Comparison of ENCODE assay signal across 34 cellular contexts in the genomic region with DNA sequence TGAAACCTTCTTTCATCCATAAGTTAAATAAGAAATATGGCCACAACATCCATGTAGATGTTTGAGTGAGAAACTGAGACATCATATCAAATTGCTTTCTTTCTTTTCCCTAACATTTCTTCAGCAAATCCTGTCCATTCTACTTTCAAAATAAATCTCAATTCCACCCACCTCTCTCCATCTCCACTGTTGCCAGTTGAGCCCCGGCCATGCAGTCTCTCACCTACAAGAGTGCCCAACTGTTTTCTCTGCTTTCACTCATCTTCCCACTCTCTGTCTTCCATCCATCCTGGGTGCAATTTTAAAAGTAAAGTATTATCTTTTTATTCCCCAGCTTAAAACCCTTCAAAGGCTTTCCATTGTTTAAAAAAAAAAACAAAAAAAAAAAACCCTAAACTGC.
"Had no signal": no experiment of that assay in that cellular context is flagged by ENCODE, and none has a peak within 500 bp of the region (broad histone marks: within the 10 kb centered on the region; RNA-seq: fewer than 3 reads in every experiment).

No MANE protein-coding gene starts in this region.

- DNase-seq: Karpas-422, Kasumi-1, MG63, MM.1S, MV-4-11, NCI-H1048, NCI-H1092, NCI-H1092 treated with DMSO at 0.1 percent for 48 hours, NCI-H1105, NCI-H1105 treated with DMSO at 0.1 percent for 48 hours, NCI-H1417, NCI-H1417 treated with DMSO at 0.1 percent for 48 hours, NCI-H1436, NCI-H1436 treated with DMSO at 0.1 percent for 48 hours, NCI-H146, NCI-H1694, NCI-H1694 treated with DMSO at 0.1 percent for 48 hours, NCI-H187, NCI-H187 treated with DMSO at 0.1 percent for 48 hours, NCI-H1930, NCI-H2029, NCI-H2029 treated with DMSO at 0.1 percent for 48 hours, NCI-H2081, NCI-H2081 treated with DMSO at 0.1 percent for 48 hours, NCI-H2107, NCI-H2171, NCI-H2171 treated with DMSO at 0.1 percent for 48 hours, NCI-H2227 treated with DMSO at 0.1 percent for 48 hours, NCI-H226, NCI-H345, NCI-H446, NCI-H446 treated with DMSO at 0.1 percent for 48 hours, NCI-H510A, NCI-H510A treated with DMSO at 0.1 percent for 48 hours had no signal
